15 cellular contexts compared by ENCODE assay signal in the genomic region with DNA sequence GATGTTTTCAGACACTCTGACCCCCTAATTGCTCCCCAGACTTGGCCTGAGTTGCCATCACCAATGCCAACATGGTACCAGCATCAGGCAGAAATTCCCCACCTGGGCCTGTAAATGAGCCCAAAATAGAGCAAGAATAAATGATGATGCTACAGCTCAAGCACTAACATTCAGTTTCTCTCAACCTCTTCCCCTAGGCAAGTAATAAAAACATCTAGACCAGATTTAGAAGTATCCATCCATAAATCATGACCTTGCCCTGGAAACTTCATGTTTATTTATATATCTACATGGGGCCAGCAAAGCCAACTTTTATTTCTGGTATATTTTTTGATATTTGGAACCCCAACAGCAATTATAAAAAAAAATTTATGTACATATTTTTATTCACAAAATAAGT.
"Had no signal": no experiment of that assay in that cellular context is flagged by ENCODE, and none has a peak within 500 bp of the region (broad histone marks: within the 10 kb centered on the region; RNA-seq: fewer than 3 reads in every experiment).

No MANE protein-coding gene starts in this region.

- H3K27me3 ChIP-seq: heart left ventricle, neutrophil, spleen, upper lobe of right lung had no signal

- DNase-seq: cerebellar nuclear complex; dermis blood vessel endothelial cell; erythroblast; foreskin melanocyte; heart left ventricle; hippocampal formation; kidney glomerular epithelial cell; naive thymus-derived CD8-positive, alpha-beta T cell; right cardiac atrium; spleen; stimulated activated CD4-positive, alpha-beta T cell treated with anti-CD3 and anti-CD28 coated beads, Interleukin-15, amount 100 ng/mL, for 24 hours; stimulated activated CD4-positive, alpha-beta T cell treated with anti-CD3 and anti-CD28 coated beads, Interleukin-1b, Interleukin-23, amount 100 ng/mL, for 48 hours; stimulated activated CD4-positive, alpha-beta T cell treated with anti-CD3 and anti-CD28 coated beads, Interleukin-4, amount 100 ng/mL, for 24 hours; upper lobe of right lung had no signal

- H3K4me1 ChIP-seq: spleen, upper lobe of right lung had no signal

- H3K36me3 ChIP-seq: heart left ventricle, neutrophil, spleen, upper lobe of right lung had no signal

- H3K4me3 ChIP-seq: heart left ventricle, spleen, upper lobe of right lung had no signal

- H3K27ac ChIP-seq: neutrophil, spleen, upper lobe of right lung had no signal

- H3K9me3 ChIP-seq: heart left ventricle, neutrophil, spleen, upper lobe of right lung had no signal
